Comparison of ENCODE assay signal across 8 cellular contexts in genomic region chr22:24592846-24593809, GRCh38. TPM values are rescaled to one million over a fixed set of nuclear protein-coding genes. Genes with fewer than 3 reads are reported as not detected.
DNase-seq lines count a peak whose midpoint lies in the region; ATAC-seq and TF ChIP-seq lines count a peak whose summit lies in the region.

TSS of gene LRRC75B (minus strand) at chr22:24593073. CDS start at chr22:24593039, 34 bp downstream.

- TF ChIP-seq CTCF in AG09309 (IDR thresholded peaks at IDR 0.05; ENCODE audit: control insufficient read depth, insufficient read depth, low read depth, low read length, missing control alignments), result no peak
- TF ChIP-seq CTCF in GM13976 (IDR thresholded peaks at IDR 0.05; ENCODE audit: borderline replicate concordance, control extremely low read depth, extremely low read depth, insufficient read depth, missing control alignments), result no peak
- TF ChIP-seq CTCF in osteoblast (IDR thresholded peaks at IDR 0.05; ENCODE audit: extremely low read depth, low read depth, low read length), result no peak

- ATAC-seq in HG03097 (IDR thresholded peaks at IDR 0.05; ENCODE audit: low FRiP score, unreplicated experiment), result peak; percentile 60
- ATAC-seq in left cardiac atrium, result peak; percentile 95

- no peaks in the 10 kb centered on the region for H3K79me2 ChIP-seq in osteoblast (ENCODE audit: insufficient read depth, low read length)

- no peaks in the 10 kb centered on the region for H3K27me3 ChIP-seq in osteoblast (ENCODE audit: insufficient read depth, low read length)

- H3K36me3 ChIP-seq in osteoblast (ENCODE audit: insufficient read depth, low read length), result no peaks in the 10 kb centered on the region

- peak within 1 kb of the TSS; percentile 73 for H3K27ac ChIP-seq in angular gyrus (ENCODE audit: low read depth, low read length)
- peak within 1 kb of the TSS; percentile 48 for H3K27ac ChIP-seq in osteoblast (ENCODE audit: low read depth, low read length)

- peaks cover 7% of the 10 kb centered on the region for H3K4me1 ChIP-seq in osteoblast (ENCODE audit: insufficient read depth, low read length)

- H2AFZ ChIP-seq in osteoblast (ENCODE audit: low read length), result peak within 1 kb of the TSS; percentile 93

- DNase-seq in AG09309 (ENCODE audit: low read depth), result peak; percentile 42
- peak; percentile 94 for DNase-seq in GM13976 (ENCODE audit: low spot score)
- peak; percentile 81 for DNase-seq in NOMO-1 treated with dmso at 0.1 percent for 144 hours (lab: John Stamatoyannopoulos, UW; ENCODE audit: unreplicated experiment)
- peak; percentile 94 for DNase-seq in left cardiac atrium
- peak; percentile 100 for DNase-seq in osteoblast (ENCODE audit: insufficient read length, low spot score, missing footprints)
- DNase-seq in stimulated activated naive CD4-positive, alpha-beta T cell (lab: John Stamatoyannopoulos, UW), result no peak

- no peaks in the 10 kb centered on the region for H3K9me3 ChIP-seq in osteoblast (ENCODE audit: low read depth, low read length)

- in situ Hi-C loops in GM13976 (cut with MboI; ENCODE audit: low sequenced_read_pairs, unreplicated experiment), result no loop called here

- H4K20me1 ChIP-seq in osteoblast (ENCODE audit: insufficient read depth, low read length), result no peaks in the 10 kb centered on the region

- intact Hi-C loops in left cardiac atrium (cut with DNase I), result no loop called here

- peak within 1 kb of the TSS; percentile 84 for H3K4me2 ChIP-seq in osteoblast (ENCODE audit: insufficient read depth, low read length)

- peak within 1 kb of the TSS; percentile 61 for H3K4me3 ChIP-seq in AG09309 (ENCODE audit: control insufficient read depth, low read depth, low read length)
- peak within 1 kb of the TSS; percentile 77 for H3K4me3 ChIP-seq in osteoblast (ENCODE audit: insufficient read depth, low read length)

RNA-seq across cellular contexts. Expression of gene LRRC75B, which starts in this region (rescaled TPM):
- total RNA-seq in left cardiac atrium (1 to 10 TPM; 4.2 to 4.9 TPM), osteoblast (5.1 and 8.5 TPM in 2 replicates)

Comparison
In these comparisons a context has a peak if more than half of its experiments do, and no peak if none do; other contexts are left out.
1. DNase-seq: peak in AG09309 (single experiment), GM13976 (single experiment), NOMO-1 treated with dmso at 0.1 percent for 144 hours (single experiment), left cardiac atrium (single experiment) and osteoblast (single experiment); none in stimulated activated naive CD4-positive, alpha-beta T cell (0 of 6).